In the genomic region with DNA sequence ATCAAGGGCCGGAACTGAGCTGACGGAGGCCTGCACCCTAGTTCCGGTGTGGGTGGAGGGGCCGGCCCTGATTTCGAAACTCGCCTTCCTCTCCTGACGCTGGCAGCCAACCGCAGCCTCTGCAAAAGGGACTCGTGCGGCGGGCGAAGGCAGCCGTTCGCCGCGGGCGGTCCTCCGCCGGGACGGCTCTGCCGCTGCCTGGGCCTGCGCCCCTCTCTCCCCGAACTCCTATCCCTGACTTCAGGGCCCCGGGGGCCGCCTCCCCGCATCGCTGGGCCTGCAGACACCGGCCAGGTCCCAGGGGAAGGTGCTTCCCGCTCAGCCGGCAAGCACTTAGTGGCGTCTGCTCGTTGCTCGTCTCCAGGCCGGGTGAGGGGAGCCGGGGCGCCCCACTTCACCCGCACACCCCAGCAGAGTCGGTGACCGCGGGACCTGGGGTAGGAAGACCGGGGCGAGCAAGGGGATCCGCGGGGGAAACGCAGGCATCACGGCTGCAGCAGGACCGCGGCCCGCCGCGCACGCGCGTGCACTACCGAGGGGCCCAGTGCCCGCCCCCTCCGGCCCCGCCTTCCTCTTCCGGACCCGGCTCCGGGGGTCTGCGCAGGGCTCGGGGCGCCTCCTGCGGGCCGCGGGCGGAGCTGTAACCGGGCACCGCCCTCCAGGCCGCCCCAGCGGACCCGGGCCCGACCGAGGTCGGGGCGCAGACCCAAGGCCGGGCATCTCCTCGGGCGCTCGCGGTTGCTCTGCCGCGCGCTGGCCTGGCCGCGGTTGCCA, we compare ENCODE assay signal across 1 cellular context.
TF ChIP-seq lines count a peak whose summit lies in the region.

No MANE protein-coding gene starts in this region.

TF ChIP-seq in HepG2, 621 proteins besides CTCF, POLR2A, EP300 and RAD21 (continued from another document and continues in another):
- peak; percentile 92; the same call in 1 of the 2 replicates for TF ChIP-seq CAMTA2 (CRISPR knock-in tag; IDR thresholded peaks at IDR 0.05; ENCODE audit: borderline replicate concordance)
- no peak for TF ChIP-seq ZFP36L2 (CRISPR knock-in tag; IDR thresholded peaks at IDR 0.05)
- TF ChIP-seq ZFP36 (IDR thresholded peaks at IDR 0.05; ENCODE audit: borderline replicate concordance, low read depth, low read length, partially characterized antibody), result no peak
- TF ChIP-seq MEF2D (CRISPR knock-in tag; IDR thresholded peaks at IDR 0.05), result no peak
- TF ChIP-seq, protein P1, sequence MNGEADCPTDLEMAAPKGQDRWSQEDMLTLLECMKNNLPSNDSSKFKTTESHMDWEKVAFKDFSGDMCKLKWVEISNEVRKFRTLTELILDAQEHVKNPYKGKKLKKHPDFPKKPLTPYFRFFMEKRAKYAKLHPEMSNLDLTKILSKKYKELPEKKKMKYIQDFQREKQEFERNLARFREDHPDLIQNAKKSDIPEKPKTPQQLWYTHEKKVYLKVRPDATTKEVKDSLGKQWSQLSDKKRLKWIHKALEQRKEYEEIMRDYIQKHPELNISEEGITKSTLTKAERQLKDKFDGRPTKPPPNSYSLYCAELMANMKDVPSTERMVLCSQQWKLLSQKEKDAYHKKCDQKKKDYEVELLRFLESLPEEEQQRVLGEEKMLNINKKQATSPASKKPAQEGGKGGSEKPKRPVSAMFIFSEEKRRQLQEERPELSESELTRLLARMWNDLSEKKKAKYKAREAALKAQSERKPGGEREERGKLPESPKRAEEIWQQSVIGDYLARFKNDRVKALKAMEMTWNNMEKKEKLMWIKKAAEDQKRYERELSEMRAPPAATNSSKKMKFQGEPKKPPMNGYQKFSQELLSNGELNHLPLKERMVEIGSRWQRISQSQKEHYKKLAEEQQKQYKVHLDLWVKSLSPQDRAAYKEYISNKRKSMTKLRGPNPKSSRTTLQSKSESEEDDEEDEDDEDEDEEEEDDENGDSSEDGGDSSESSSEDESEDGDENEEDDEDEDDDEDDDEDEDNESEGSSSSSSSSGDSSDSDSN (CRISPR knock-in tag; IDR thresholded peaks at IDR 0.05), result peak; percentile 89
- no peak for TF ChIP-seq CHD4 (IDR thresholded peaks at IDR 0.05; ENCODE audit: borderline replicate concordance, low read length)
- TF ChIP-seq BORCS8-MEF2B (CRISPR knock-in tag; IDR thresholded peaks at IDR 0.05), result peak; percentile 94
- TF ChIP-seq ELK4 (CRISPR knock-in tag; IDR thresholded peaks at IDR 0.05; ENCODE audit: borderline replicate concordance), result peak; percentile 51; the same call in 1 of the 2 replicates
- peak; percentile 79; the same call in 1 of the 2 replicates for TF ChIP-seq ZNF333 (CRISPR knock-in tag; IDR thresholded peaks at IDR 0.05; ENCODE audit: borderline replicate concordance)
- TF ChIP-seq ZNF180 (CRISPR knock-in tag; IDR thresholded peaks at IDR 0.05; ENCODE audit: borderline replicate concordance, low read depth), result no peak
- TF ChIP-seq CCAR2 (optimal IDR thresholded peaks at IDR 0.05; ENCODE audit: low read depth, low read length), result no peak
- TF ChIP-seq PHF21A (CRISPR knock-in tag; IDR thresholded peaks at IDR 0.05), result peak; percentile 62
- TF ChIP-seq, protein P2, sequence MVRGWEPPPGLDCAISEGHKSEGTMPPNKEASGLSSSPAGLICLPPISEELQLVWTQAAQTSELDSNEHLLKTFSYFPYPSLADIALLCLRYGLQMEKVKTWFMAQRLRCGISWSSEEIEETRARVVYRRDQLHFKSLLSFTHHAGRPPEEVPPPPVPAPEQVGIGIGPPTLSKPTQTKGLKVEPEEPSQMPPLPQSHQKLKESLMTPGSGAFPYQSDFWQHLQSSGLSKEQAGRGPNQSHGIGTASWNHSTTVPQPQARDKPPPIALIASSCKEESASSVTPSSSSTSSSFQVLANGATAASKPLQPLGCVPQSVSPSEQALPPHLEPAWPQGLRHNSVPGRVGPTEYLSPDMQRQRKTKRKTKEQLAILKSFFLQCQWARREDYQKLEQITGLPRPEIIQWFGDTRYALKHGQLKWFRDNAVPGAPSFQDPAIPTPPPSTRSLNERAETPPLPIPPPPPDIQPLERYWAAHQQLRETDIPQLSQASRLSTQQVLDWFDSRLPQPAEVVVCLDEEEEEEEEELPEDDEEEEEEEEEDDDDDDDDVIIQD (CRISPR knock-in tag; IDR thresholded peaks at IDR 0.05; ENCODE audit: low read depth), result peak; percentile 3; the same call in 1 of the 2 replicates
- TF ChIP-seq MAX (IDR thresholded peaks at IDR 0.05), result peak; percentile 76
- TF ChIP-seq, protein P3, sequence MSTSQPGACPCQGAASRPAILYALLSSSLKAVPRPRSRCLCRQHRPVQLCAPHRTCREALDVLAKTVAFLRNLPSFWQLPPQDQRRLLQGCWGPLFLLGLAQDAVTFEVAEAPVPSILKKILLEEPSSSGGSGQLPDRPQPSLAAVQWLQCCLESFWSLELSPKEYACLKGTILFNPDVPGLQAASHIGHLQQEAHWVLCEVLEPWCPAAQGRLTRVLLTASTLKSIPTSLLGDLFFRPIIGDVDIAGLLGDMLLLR (CRISPR knock-in tag; IDR thresholded peaks at IDR 0.05), result 0 out of 2 replicates have a peak, but pooled peaks have one; percentile 45
- peak; percentile 93; the same call in 1 of the 2 replicates for TF ChIP-seq ARHGAP35 (CRISPR knock-in tag; IDR thresholded peaks at IDR 0.05; ENCODE audit: borderline replicate concordance)
- TF ChIP-seq RXRB (CRISPR knock-in tag; IDR thresholded peaks at IDR 0.05; ENCODE audit: borderline replicate concordance), result peak; percentile 77
- TF ChIP-seq, protein P4, sequence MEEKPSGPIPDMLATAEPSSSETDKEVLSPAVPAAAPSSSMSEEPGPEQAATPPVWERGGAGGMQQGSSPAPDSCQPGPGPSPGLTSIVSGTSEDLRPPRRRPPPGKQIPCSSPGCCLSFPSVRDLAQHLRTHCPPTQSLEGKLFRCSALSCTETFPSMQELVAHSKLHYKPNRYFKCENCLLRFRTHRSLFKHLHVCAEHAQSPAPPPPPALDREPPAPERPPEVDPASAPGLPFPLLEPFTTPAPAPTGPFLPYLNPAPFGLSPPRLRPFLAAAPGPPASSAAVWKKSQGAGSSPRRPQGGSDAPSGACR (CRISPR knock-in tag; IDR thresholded peaks at IDR 0.05), result peak; percentile 97
- TF ChIP-seq FOXO1 (CRISPR knock-in tag; IDR thresholded peaks at IDR 0.05), result no peak; the same call in 1 of the 2 replicates
- TF ChIP-seq KLF6 (CRISPR knock-in tag; IDR thresholded peaks at IDR 0.05), result peak; percentile 41; the same call in 1 of the 2 replicates
- TF ChIP-seq, protein P5, sequence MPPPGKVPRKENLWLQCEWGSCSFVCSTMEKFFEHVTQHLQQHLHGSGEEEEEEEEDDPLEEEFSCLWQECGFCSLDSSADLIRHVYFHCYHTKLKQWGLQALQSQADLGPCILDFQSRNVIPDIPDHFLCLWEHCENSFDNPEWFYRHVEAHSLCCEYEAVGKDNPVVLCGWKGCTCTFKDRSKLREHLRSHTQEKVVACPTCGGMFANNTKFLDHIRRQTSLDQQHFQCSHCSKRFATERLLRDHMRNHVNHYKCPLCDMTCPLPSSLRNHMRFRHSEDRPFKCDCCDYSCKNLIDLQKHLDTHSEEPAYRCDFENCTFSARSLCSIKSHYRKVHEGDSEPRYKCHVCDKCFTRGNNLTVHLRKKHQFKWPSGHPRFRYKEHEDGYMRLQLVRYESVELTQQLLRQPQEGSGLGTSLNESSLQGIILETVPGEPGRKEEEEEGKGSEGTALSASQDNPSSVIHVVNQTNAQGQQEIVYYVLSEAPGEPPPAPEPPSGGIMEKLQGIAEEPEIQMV (CRISPR knock-in tag; IDR thresholded peaks at IDR 0.05; ENCODE audit: low read depth), result peak; percentile 71; the same call in 1 of the 2 replicates
- no peak for TF ChIP-seq NBN (conservative IDR thresholded peaks at IDR 0.05)
- no peak for TF ChIP-seq ZNF329 (CRISPR knock-in tag; IDR thresholded peaks at IDR 0.05; ENCODE audit: low read depth)
- TF ChIP-seq, protein P6, sequence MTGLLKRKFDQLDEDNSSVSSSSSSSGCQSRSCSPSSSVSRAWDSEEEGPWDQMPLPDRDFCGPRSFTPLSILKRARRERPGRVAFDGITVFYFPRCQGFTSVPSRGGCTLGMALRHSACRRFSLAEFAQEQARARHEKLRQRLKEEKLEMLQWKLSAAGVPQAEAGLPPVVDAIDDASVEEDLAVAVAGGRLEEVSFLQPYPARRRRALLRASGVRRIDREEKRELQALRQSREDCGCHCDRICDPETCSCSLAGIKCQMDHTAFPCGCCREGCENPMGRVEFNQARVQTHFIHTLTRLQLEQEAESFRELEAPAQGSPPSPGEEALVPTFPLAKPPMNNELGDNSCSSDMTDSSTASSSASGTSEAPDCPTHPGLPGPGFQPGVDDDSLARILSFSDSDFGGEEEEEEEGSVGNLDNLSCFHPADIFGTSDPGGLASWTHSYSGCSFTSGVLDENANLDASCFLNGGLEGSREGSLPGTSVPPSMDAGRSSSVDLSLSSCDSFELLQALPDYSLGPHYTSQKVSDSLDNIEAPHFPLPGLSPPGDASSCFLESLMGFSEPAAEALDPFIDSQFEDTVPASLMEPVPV (CRISPR knock-in tag; IDR thresholded peaks at IDR 0.05), result peak; percentile 90; the same call in 1 of the 2 replicates
- no peak for TF ChIP-seq SOX5 (CRISPR knock-in tag; IDR thresholded peaks at IDR 0.05; ENCODE audit: borderline replicate concordance)
- TF ChIP-seq, protein P7, sequence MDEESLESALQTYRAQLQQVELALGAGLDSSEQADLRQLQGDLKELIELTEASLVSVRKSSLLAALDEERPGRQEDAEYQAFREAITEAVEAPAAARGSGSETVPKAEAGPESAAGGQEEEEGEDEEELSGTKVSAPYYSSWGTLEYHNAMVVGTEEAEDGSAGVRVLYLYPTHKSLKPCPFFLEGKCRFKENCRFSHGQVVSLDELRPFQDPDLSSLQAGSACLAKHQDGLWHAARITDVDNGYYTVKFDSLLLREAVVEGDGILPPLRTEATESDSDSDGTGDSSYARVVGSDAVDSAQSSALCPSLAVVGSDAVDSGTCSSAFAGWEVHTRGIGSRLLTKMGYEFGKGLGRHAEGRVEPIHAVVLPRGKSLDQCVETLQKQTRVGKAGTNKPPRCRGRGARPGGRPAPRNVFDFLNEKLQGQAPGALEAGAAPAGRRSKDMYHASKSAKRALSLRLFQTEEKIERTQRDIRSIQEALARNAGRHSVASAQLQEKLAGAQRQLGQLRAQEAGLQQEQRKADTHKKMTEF (CRISPR knock-in tag; IDR thresholded peaks at IDR 0.05), result peak; percentile 92
- no peak for TF ChIP-seq JUND (CRISPR knock-in tag; IDR thresholded peaks at IDR 0.05)
- peak; percentile 89; the same call in 1 of the 2 replicates for TF ChIP-seq PAWR (CRISPR knock-in tag; IDR thresholded peaks at IDR 0.05; ENCODE audit: borderline replicate concordance)
- peak; percentile 68 for TF ChIP-seq DR1 (CRISPR knock-in tag; IDR thresholded peaks at IDR 0.05)
- peak; percentile 80 for TF ChIP-seq ZNF142 (CRISPR knock-in tag; IDR thresholded peaks at IDR 0.05)
- peak; percentile 85 for TF ChIP-seq SAP130 (CRISPR knock-in tag; IDR thresholded peaks at IDR 0.05; ENCODE audit: low read depth)
- no peak for TF ChIP-seq KAT2B (IDR thresholded peaks at IDR 0.05; ENCODE audit: borderline replicate concordance, low read depth, low read length)
- no peak for TF ChIP-seq ATM (IDR thresholded peaks at IDR 0.05; ENCODE audit: borderline replicate concordance)
- no peak for TF ChIP-seq FOXP1 (IDR thresholded peaks at IDR 0.05)
- TF ChIP-seq FOXP1 (CRISPR knock-in tag; IDR thresholded peaks at IDR 0.05), result peak; percentile 27; the same call in 1 of the 2 replicates
- peak; percentile 99 for TF ChIP-seq AGO2 (optimal IDR thresholded peaks at IDR 0.05; ENCODE audit: low read depth, low read length)
